7 cellular contexts compared by ENCODE assay signal in genomic region chr7:153398370-153398769, GRCh38.
"Had no signal": no experiment of that assay in that cellular context is flagged by ENCODE, and none has a peak within 500 bp of the region (broad histone marks: within the 10 kb centered on the region; RNA-seq: fewer than 3 reads in every experiment).

No MANE protein-coding gene starts in this region.

- DNase-seq: IMR-90, KBM-7, KG1 had no signal

- H3K4me2 ChIP-seq: KMS-11 had no signal

- H3K27ac ChIP-seq: HL-60, KMS-11 had no signal

- H3K9ac ChIP-seq: KMS-11 had no signal

- ATAC-seq: HepG2 had no signal

- FAIRE-seq: HepG2, HTR-8/SVneo had no signal
